2 cellular contexts compared by ENCODE assay signal in the genomic region with DNA sequence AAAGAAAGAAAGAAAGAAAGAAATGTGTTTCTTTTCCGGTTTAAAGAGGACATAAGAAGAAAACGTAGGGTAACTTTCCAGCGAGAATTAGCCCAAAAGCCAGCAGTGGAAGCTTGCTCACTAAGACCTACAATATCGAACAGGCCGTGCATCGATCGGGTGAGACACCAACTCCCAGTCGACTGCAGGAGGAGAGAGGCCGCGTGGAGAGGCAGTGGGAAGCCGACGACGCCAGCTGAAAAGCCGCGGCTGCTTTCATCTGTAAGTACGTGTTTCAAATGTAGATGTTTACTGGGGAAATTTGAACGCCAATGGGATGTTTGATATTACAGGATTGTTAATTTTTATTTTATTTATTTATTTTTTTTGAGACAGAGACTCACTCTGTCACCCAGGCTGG.
TF ChIP-seq lines count a peak whose summit lies in the region.

No MANE protein-coding gene starts in this region.

TF ChIP-seq in GM23338, 12 proteins besides CTCF, POLR2A, EP300 and RAD21 (continues in another document):
- TF ChIP-seq ZNF114 (CRISPR knock-in tag; IDR thresholded peaks at IDR 0.05) (no peak), ZNF331 (CRISPR knock-in tag; IDR thresholded peaks at IDR 0.05; ENCODE audit: low read depth) (no peak), EZH2 (IDR thresholded peaks at IDR 0.05; ENCODE audit: low read depth, unreplicated experiment) (no peak), EZH2phosphoT487 (IDR thresholded peaks at IDR 0.05; ENCODE audit: unreplicated experiment) (no peak), STAT1 (IDR thresholded peaks at IDR 0.05; ENCODE audit: unreplicated experiment) (no peak), REST (IDR thresholded peaks at IDR 0.05; ENCODE audit: unreplicated experiment) (no peak), POLR2AphosphoS5 (IDR thresholded peaks at IDR 0.05; ENCODE audit: low read depth) (no peak), JUNB (IDR thresholded peaks at IDR 0.05; ENCODE audit: unreplicated experiment) (no peak)
- TF ChIP-seq, protein P1, sequence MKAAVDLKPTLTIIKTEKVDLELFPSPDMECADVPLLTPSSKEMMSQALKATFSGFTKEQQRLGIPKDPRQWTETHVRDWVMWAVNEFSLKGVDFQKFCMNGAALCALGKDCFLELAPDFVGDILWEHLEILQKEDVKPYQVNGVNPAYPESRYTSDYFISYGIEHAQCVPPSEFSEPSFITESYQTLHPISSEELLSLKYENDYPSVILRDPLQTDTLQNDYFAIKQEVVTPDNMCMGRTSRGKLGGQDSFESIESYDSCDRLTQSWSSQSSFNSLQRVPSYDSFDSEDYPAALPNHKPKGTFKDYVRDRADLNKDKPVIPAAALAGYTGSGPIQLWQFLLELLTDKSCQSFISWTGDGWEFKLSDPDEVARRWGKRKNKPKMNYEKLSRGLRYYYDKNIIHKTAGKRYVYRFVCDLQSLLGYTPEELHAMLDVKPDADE (IDR thresholded peaks at IDR 0.05), result no peak
- TF ChIP-seq, protein P2, sequence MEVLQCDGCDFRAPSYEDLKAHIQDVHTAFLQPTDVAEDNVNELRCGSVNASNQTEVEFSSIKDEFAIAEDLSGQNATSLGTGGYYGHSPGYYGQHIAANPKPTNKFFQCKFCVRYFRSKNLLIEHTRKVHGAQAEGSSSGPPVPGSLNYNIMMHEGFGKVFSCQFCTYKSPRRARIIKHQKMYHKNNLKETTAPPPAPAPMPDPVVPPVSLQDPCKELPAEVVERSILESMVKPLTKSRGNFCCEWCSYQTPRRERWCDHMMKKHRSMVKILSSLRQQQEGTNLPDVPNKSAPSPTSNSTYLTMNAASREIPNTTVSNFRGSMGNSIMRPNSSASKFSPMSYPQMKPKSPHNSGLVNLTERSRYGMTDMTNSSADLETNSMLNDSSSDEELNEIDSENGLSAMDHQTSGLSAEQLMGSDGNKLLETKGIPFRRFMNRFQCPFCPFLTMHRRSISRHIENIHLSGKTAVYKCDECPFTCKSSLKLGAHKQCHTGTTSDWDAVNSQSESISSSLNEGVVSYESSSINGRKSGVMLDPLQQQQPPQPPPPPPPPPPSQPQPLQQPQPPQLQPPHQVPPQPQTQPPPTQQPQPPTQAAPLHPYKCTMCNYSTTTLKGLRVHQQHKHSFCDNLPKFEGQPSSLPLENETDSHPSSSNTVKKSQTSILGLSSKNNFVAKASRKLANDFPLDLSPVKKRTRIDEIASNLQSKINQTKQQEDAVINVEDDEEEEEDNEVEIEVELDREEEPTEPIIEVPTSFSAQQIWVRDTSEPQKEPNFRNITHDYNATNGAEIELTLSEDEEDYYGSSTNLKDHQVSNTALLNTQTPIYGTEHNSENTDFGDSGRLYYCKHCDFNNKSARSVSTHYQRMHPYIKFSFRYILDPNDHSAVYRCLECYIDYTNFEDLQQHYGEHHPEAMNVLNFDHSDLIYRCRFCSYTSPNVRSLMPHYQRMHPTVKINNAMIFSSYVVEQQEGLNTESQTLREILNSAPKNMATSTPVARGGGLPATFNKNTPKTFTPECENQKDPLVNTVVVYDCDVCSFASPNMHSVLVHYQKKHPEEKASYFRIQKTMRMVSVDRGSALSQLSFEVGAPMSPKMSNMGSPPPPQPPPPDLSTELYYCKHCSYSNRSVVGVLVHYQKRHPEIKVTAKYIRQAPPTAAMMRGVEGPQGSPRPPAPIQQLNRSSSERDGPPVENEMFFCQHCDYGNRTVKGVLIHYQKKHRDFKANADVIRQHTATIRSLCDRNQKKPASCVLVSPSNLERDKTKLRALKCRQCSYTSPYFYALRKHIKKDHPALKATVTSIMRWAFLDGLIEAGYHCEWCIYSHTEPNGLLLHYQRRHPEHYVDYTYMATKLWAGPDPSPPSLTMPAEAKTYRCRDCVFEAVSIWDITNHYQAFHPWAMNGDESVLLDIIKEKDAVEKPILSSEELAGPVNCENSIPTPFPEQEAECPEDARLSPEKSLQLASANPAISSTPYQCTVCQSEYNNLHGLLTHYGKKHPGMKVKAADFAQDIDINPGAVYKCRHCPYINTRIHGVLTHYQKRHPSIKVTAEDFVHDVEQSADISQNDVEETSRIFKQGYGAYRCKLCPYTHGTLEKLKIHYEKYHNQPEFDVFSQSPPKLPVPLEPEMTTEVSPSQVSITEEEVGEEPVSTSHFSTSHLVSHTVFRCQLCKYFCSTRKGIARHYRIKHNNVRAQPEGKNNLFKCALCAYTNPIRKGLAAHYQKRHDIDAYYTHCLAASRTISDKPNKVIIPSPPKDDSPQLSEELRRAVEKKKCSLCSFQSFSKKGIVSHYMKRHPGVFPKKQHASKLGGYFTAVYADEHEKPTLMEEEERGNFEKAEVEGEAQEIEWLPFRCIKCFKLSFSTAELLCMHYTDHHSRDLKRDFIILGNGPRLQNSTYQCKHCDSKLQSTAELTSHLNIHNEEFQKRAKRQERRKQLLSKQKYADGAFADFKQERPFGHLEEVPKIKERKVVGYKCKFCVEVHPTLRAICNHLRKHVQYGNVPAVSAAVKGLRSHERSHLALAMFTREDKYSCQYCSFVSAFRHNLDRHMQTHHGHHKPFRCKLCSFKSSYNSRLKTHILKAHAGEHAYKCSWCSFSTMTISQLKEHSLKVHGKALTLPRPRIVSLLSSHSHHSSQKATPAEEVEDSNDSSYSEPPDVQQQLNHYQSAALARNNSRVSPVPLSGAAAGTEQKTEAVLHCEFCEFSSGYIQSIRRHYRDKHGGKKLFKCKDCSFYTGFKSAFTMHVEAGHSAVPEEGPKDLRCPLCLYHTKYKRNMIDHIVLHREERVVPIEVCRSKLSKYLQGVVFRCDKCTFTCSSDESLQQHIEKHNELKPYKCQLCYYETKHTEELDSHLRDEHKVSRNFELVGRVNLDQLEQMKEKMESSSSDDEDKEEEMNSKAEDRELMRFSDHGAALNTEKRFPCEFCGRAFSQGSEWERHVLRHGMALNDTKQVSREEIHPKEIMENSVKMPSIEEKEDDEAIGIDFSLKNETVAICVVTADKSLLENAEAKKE (CRISPR knock-in tag; IDR thresholded peaks at IDR 0.05), result no peak

TF ChIP-seq in H1, 55 proteins besides CTCF, POLR2A, EP300 and RAD21:
- TF ChIP-seq PHF8 (conservative IDR thresholded peaks at IDR 0.05; ENCODE audit: low read depth, low read length) (no peak), CHD7 (IDR thresholded peaks at IDR 0.05; ENCODE audit: insufficient replicate concordance, low read length) (no peak), RBBP5 (IDR thresholded peaks at IDR 0.05; ENCODE audit: borderline replicate concordance, low read depth, low read length) (no peak), RNF2 (IDR thresholded peaks at IDR 0.05; ENCODE audit: borderline replicate concordance, low read depth, low read length, missing control alignments, poor library complexity, severe bottlenecking) (no peak), ATF2 (IDR thresholded peaks at IDR 0.05; ENCODE audit: low read length) (no peak), EGR1 (IDR thresholded peaks at IDR 0.05; ENCODE audit: borderline replicate concordance, low read depth, low read length) (no peak), E2F6 (IDR thresholded peaks at IDR 0.05) (no peak), SIN3A (conservative IDR thresholded peaks at IDR 0.05 in 1 of 2, IDR thresholded peaks at IDR 0.05 in 1 of 2; ENCODE audit: low read depth in 1 of 2, low read length in 2 of 2) (no peak), BACH1 (IDR thresholded peaks at IDR 0.05; ENCODE audit: low read length) (no peak), BCL11A (IDR thresholded peaks at IDR 0.05; ENCODE audit: low read depth in 2 of 2, low read length in 2 of 2) (no peak)
